8 cellular contexts compared by ENCODE assay signal in the genomic region with DNA sequence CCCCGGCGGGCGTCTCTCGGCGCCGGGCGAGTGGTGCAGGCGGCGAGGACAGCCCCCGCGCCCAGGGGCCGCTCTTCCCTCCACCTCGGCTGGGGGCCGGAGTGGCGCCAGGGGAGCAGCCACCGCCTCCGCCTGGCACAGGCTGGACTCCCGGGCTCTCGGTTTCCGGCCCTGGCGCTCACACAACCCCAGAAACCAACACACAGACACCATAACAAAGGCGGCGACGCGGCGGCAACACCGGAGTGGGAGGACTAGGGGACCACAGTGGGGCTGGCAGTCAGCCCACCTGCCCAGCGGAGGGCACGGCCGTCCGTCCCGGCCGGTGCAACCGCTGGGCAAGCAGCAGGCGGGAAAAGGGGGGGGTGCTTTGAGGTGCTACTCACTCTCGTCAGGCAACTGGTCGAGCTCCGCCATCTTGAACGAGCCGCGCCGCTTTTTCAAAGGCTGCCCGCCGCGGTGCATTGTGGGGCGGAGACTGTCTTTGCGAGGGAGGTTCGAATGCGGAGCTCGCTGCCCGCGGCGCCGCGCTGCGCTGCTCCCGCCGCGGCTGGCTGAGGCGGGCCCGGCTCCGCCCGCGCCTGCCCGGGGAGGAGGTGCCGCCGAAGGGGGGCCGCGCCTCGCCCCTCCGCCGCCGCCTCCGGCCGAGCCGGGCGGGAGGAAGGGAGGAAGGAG. TPM values are rescaled to one million over a fixed set of nuclear protein-coding genes. Genes with fewer than 3 reads are reported as not detected.
A peak's percentile ranks its signal among the peaks of the same experiment; 100 is the strongest.
DNase-seq lines count a peak whose midpoint lies in the region; ATAC-seq and TF ChIP-seq lines count a peak whose summit lies in the region.

A gene with protein sequence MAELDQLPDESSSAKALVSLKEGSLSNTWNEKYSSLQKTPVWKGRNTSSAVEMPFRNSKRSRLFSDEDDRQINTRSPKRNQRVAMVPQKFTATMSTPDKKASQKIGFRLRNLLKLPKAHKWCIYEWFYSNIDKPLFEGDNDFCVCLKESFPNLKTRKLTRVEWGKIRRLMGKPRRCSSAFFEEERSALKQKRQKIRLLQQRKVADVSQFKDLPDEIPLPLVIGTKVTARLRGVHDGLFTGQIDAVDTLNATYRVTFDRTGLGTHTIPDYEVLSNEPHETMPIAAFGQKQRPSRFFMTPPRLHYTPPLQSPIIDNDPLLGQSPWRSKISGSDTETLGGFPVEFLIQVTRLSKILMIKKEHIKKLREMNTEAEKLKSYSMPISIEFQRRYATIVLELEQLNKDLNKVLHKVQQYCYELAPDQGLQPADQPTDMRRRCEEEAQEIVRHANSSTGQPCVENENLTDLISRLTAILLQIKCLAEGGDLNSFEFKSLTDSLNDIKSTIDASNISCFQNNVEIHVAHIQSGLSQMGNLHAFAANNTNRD (minus strand): TSS at position 442 of the 675 bp plus-strand sequence. CDS start 25 bp downstream, at position 417.

- H3K9me3 ChIP-seq in SK-N-MC (ENCODE audit: low read depth, low read length): no peaks in the 10 kb centered on the region

- H3K27ac ChIP-seq in SK-N-MC (peak within 1 kb of the TSS; percentile 87), temporal lobe (ENCODE audit: low read depth, low read length) (no peak within 1 kb of the TSS)

- H3K4me3 ChIP-seq in GM08714 (ENCODE audit: low read length) (peak within 1 kb of the TSS; percentile 85), HFF-Myc (replicated peaks; ENCODE audit: low read depth, low read length) (peak within 1 kb of the TSS; percentile 91), SK-N-MC (peak within 1 kb of the TSS; percentile 98)

- peaks cover 30% of the 10 kb centered on the region for H3K27me3 Mint-ChIP-seq in activated naive CD4-positive, alpha-beta T cell treated with anti-CD3 and anti-CD28 coated beads, Interleukin-2, amount 10 ng/mL, durations not matched to agents 7 days and 5 days

- H3K4me1 Mint-ChIP-seq in activated naive CD4-positive, alpha-beta T cell treated with anti-CD3 and anti-CD28 coated beads, Interleukin-2, amount 10 ng/mL, durations not matched to agents 7 days and 5 days: peaks cover 36% of the 10 kb centered on the region

- CTCF ChIA-PET in activated naive CD4-positive, alpha-beta T cell treated with anti-CD3 and anti-CD28 coated beads, Interleukin-2, amount 10 ng/mL, durations not matched to agents 7 days and 5 days (lab: Charles Lee): interaction anchor here (1.2 to 3.2 kb wide), 4 partner anchors 24 to 244 kb away, joined by 3 to 10 read pairs (median 6); no protein-coding TSS in a partner anchor

- H3K36me3 ChIP-seq in SK-N-MC (ENCODE audit: insufficient read depth, low read length): no peaks in the 10 kb centered on the region

- peak within 1 kb of the TSS; percentile 89 for H3K27ac Mint-ChIP-seq in activated naive CD4-positive, alpha-beta T cell treated with anti-CD3 and anti-CD28 coated beads, Interleukin-2, amount 10 ng/mL, durations not matched to agents 7 days and 5 days

- ATAC-seq in omental fat pad (ENCODE audit: low FRiP score): peak; percentile 95

- H3K4me3 Mint-ChIP-seq in activated naive CD4-positive, alpha-beta T cell treated with anti-CD3 and anti-CD28 coated beads, Interleukin-2, amount 10 ng/mL, durations not matched to agents 7 days and 5 days: peak within 1 kb of the TSS; percentile 89

- peaks cover 2% of the 10 kb centered on the region for H3K36me3 Mint-ChIP-seq in activated naive CD4-positive, alpha-beta T cell treated with anti-CD3 and anti-CD28 coated beads, Interleukin-2, amount 10 ng/mL, durations not matched to agents 7 days and 5 days

- H3K9me3 Mint-ChIP-seq in activated naive CD4-positive, alpha-beta T cell treated with anti-CD3 and anti-CD28 coated beads, Interleukin-2, amount 10 ng/mL, durations not matched to agents 7 days and 5 days: no peaks in the 10 kb centered on the region

- peak within 1 kb of the TSS; percentile 98 for H3K9ac ChIP-seq in SK-N-MC (ENCODE audit: insufficient read length)

- TF ChIP-seq CTCF in HFF-Myc (IDR thresholded peaks at IDR 0.05; ENCODE audit: low read depth, low read length, missing control alignments) (no peak), omental fat pad (IDR thresholded peaks at IDR 0.05) (no peak)

- DNase-seq in HFF-Myc (ENCODE audit: extremely low read depth, low read depth) (peak; percentile 68), MV-4-11 (lab: John Stamatoyannopoulos, UW) (peak; percentile 79), SK-N-MC (ENCODE audit: low read depth, low spot score) (peak; percentile 56), glomerular visceral epithelial cell (ENCODE audit: extremely low spot score) (peak; percentile 92), omental fat pad (ENCODE audit: low spot score) (peak; percentile 85)
- peak; percentile 96 for DNase-seq in activated naive CD4-positive, alpha-beta T cell treated with anti-CD3 and anti-CD28 coated beads, Interleukin-2, amount 10 ng/mL, durations not matched to agents 7 days and 5 days

RNA-seq across cellular contexts. Expression of the gene that starts here (rescaled TPM):
- total RNA-seq in omental fat pad (1 to 10 TPM; 1.6 to 6.0 (median 2.3) TPM), temporal lobe (15.2 TPM)
